In the genomic region with DNA sequence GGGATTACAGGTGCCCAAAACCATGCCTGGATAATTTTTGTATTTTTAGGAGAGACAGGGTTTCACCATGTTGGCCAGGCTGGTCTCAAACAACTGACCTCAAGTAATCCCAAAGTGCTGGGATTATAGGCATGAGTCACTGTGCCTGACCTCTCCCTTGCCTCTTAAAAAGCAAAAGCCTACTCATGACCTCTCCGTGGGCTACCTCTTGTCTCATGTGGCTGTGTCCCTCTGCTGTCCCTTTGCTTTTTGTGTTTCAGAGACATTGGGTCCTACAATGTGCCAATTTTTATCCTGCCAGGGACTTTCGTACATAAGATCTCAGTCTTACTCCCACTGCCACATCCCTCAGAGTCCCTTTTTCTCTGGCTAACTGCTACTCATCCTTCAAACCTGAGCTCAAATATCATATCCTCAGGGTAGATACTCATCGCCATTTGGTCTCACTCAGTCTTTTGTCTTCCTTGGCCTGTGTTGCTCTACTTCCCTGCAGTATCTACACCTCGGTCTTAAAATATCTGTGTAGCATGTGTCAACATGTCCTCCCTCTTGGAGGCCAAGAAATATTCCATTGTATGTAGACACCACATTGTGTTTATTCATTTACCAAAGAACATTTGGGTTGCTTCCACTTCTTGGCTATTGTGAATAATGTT, we compare ENCODE assay signal across 1 cellular context.
A peak's percentile ranks its signal among the peaks of the same experiment; 100 is the strongest.
TF ChIP-seq lines count a peak whose summit lies in the region.

No MANE protein-coding gene starts in this region.

TF ChIP-seq in HCT116, 20 proteins besides CTCF, POLR2A, EP300 and RAD21:
- TF ChIP-seq SRF (IDR thresholded peaks at IDR 0.05; ENCODE audit: low read depth) (0 out of 2 replicates have a peak, but pooled peaks have one; percentile 17), ZFX (IDR thresholded peaks at IDR 0.05) (no peak), FOSL1 (IDR thresholded peaks at IDR 0.05; ENCODE audit: low read depth) (no peak), SP1 (IDR thresholded peaks at IDR 0.05; ENCODE audit: low read depth) (no peak)
- TF ChIP-seq, protein P1, sequence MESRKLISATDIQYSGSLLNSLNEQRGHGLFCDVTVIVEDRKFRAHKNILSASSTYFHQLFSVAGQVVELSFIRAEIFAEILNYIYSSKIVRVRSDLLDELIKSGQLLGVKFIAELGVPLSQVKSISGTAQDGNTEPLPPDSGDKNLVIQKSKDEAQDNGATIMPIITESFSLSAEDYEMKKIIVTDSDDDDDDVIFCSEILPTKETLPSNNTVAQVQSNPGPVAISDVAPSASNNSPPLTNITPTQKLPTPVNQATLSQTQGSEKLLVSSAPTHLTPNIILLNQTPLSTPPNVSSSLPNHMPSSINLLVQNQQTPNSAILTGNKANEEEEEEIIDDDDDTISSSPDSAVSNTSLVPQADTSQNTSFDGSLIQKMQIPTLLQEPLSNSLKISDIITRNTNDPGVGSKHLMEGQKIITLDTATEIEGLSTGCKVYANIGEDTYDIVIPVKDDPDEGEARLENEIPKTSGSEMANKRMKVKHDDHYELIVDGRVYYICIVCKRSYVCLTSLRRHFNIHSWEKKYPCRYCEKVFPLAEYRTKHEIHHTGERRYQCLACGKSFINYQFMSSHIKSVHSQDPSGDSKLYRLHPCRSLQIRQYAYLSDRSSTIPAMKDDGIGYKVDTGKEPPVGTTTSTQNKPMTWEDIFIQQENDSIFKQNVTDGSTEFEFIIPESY (IDR thresholded peaks at IDR 0.05; ENCODE audit: extremely low read depth, insufficient replicate concordance, low read length), result no peak
